ENCODE assay signal across 18 cellular contexts in the genomic region with DNA sequence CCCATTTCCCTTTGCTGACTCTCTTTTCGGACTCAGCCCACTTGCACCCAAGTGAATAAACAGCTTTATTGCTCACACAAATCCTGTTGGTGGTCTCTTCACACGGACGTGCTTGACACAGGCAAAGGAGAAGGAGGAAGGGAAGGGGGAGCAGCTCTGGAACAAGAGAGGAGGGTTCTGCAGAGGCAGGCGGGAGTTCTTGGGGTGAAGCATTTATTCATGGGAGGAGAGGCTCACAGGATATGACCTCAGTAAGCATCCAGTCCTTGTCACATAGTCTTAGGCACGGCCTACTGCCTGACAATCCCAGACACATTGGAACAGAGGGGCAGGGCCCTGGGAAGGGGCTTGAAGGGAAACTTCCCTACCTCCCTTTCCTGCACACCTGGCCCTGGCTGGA.
DNase-seq lines count a peak whose midpoint lies in the region; TF ChIP-seq lines count a peak whose summit lies in the region.
"Had no signal": no experiment of that assay in that cellular context is flagged by ENCODE, and none has a peak within 500 bp of the region (broad histone marks: within the 10 kb centered on the region; RNA-seq: fewer than 3 reads in every experiment).

No MANE protein-coding gene starts in this region.

- BruUV-seq in mammary epithelial cell (replicated peaks; lab: Mats Ljungman, UMichigan), result no TSS peak

- intact Hi-C loops in breast epithelium (cut with DNase I; ENCODE audit: low total_unique reads) (no loop called here), mammary epithelial cell (cut with micrococcal nuclease) (no loop called here)

- TF ChIP-seq POLR2A in breast epithelium (IDR thresholded peaks at IDR 0.05), result no peak

- H3K9me3 ChIP-seq in breast epithelium, result peaks cover 0 to 14% of the 10 kb centered on the region in 2 donors
- peaks cover 2% of the 10 kb centered on the region for H3K9me3 ChIP-seq in mammary epithelial cell (replicated peaks; ENCODE audit: insufficient read depth, low read length)
- no peaks in the 10 kb centered on the region for H3K9me3 ChIP-seq in neuronal stem cell (replicated peaks in 1 of 2; ENCODE audit: control insufficient read depth in 2 of 2, insufficient read depth in 1 of 2, low read depth in 1 of 2, low read length in 2 of 2)
- H3K9me3 ChIP-seq: HAP-1, Peyer's patch had no signal

- H4K91ac ChIP-seq in neuronal stem cell (ENCODE audit: low read depth, low read length, poor library complexity), result no peak overlapping the region

- no peak overlapping the region for H2BK15ac ChIP-seq in neuronal stem cell (ENCODE audit: low read length)

- H3K4me3 ChIP-seq in breast epithelium, result no peak overlapping the region
- H3K4me3 ChIP-seq in mammary epithelial cell (replicated peaks in 1 of 3; ENCODE audit: insufficient read depth in 1 of 3, low read depth in 2 of 3, low read length in 3 of 3), result no peak overlapping the region
- no peak overlapping the region for H3K4me3 ChIP-seq in neuronal stem cell (ENCODE audit: low read length in 2 of 2)
- H3K4me3 ChIP-seq: HAP-1, K562, Peyer's patch had no signal

- H3K27me3 ChIP-seq in breast epithelium (no peaks in the 10 kb centered on the region), mammary epithelial cell (ENCODE audit: insufficient read depth, low read length) (peaks cover 2% of the 10 kb centered on the region), neuronal stem cell (ENCODE audit: control insufficient read depth in 3 of 3, insufficient read depth in 3 of 3, low read depth in 1 of 3, low read length in 3 of 3) (no peaks in the 10 kb centered on the region)
- H3K27me3 ChIP-seq: Peyer's patch had no signal

- no peak overlapping the region for H3K4ac ChIP-seq in neuronal stem cell (ENCODE audit: low read length)

- peaks cover 0 to 4% of the 10 kb centered on the region in 2 donors for H3K4me1 ChIP-seq in breast epithelium
- no peaks in the 10 kb centered on the region for H3K4me1 ChIP-seq in mammary epithelial cell (ENCODE audit: insufficient read depth, low read length)
- H3K4me1 ChIP-seq in neuronal stem cell (ENCODE audit: control insufficient read depth in 2 of 2, insufficient read depth in 1 of 2, low read depth in 1 of 2, low read length in 2 of 2), result peaks cover 5 to 6% of the 10 kb centered on the region in 2 donors
- H3K4me1 ChIP-seq: HAP-1, Peyer's patch had no signal

- no peak overlapping the region for H2BK12ac ChIP-seq in neuronal stem cell (ENCODE audit: low read length)

- H3K4me2 ChIP-seq in mammary epithelial cell (ENCODE audit: insufficient read depth, low read depth, low read length) (no peak overlapping the region), neuronal stem cell (ENCODE audit: insufficient read depth, low read length, poor library complexity, severe bottlenecking) (no peak overlapping the region)

- H3K27me3 Mint-ChIP-seq in endothelial cell (ENCODE audit: unreplicated experiment) (peaks cover 6% of the 10 kb centered on the region), HFFc6 (ENCODE audit: insufficient read depth) (peaks cover 12% of the 10 kb centered on the region)

- no peaks in the 10 kb centered on the region for H3K36me3 Mint-ChIP-seq in endothelial cell (ENCODE audit: low read depth, unreplicated experiment)
- no peaks in the 10 kb centered on the region for H3K36me3 Mint-ChIP-seq in HFFc6 (ENCODE audit: low read depth)

- no peaks in the 10 kb centered on the region for H3K79me2 ChIP-seq in mammary epithelial cell (ENCODE audit: insufficient read depth, low read length)

- H3K18ac ChIP-seq in neuronal stem cell (ENCODE audit: low read length), result no peak overlapping the region

- no peak overlapping the region for H2BK120ac ChIP-seq in neuronal stem cell (ENCODE audit: low read depth, low read length)

- no peak overlapping the region for H4K8ac ChIP-seq in neuronal stem cell (ENCODE audit: low read depth, low read length)

- 67% methylated on average over 5 of the region's 5 CpGs for WGBS in mammary epithelial cell (ENCODE audit: low coverage, missing lambda C conversion rate)
- 80% methylated on average over 1 of the region's 5 CpGs; no CpG with 5 or more reads in 1 of the 2 donors for WGBS in neuronal stem cell (ENCODE audit: extremely low coverage in 2 of 2, insufficient read length in 2 of 2, insufficient replicate concordance in 1 of 2), 2 donors

- no peak overlapping the region for H2AFZ ChIP-seq in mammary epithelial cell (ENCODE audit: low read depth, low read length)
- peak overlapping the region; percentile 26 for H2AFZ ChIP-seq in neuronal stem cell (ENCODE audit: low read length)

- H3K4me3 Mint-ChIP-seq in endothelial cell (ENCODE audit: unreplicated experiment) (no peak overlapping the region), HFFc6 (no peak overlapping the region)

- peaks cover 2% of the 10 kb centered on the region for H3K79me1 ChIP-seq in neuronal stem cell (ENCODE audit: low read depth, low read length)

- H3K36me3 ChIP-seq in breast epithelium, result no peaks in the 10 kb centered on the region
- no peaks in the 10 kb centered on the region for H3K36me3 ChIP-seq in mammary epithelial cell (ENCODE audit: insufficient read depth, low read length)
- no peaks in the 10 kb centered on the region for H3K36me3 ChIP-seq in neuronal stem cell (replicated peaks in 1 of 2; ENCODE audit: control insufficient read depth in 2 of 2, insufficient read depth in 2 of 2, low read length in 2 of 2)
- H3K36me3 ChIP-seq: HAP-1, Peyer's patch had no signal

- H2BK5ac ChIP-seq in neuronal stem cell (ENCODE audit: low read length), result no peak overlapping the region

- H3K27ac Mint-ChIP-seq in endothelial cell (ENCODE audit: unreplicated experiment) (peak overlapping the region; percentile 11), HFFc6 (no peak overlapping the region)

- H3K14ac ChIP-seq in neuronal stem cell (ENCODE audit: low read length), result no peak overlapping the region

- H3K27ac ChIP-seq in breast epithelium (peak overlapping the region; percentile 43 to 55), mammary epithelial cell (ENCODE audit: insufficient read depth, low read depth, low read length) (no peak overlapping the region), neuronal stem cell (replicated peaks; ENCODE audit: low read length) (no peak overlapping the region)
- H3K27ac ChIP-seq: Peyer's patch had no signal

- H2AK5ac ChIP-seq in neuronal stem cell (ENCODE audit: low read depth, low read length), result no peak overlapping the region

- no peak for TF ChIP-seq CTCF in breast epithelium (IDR thresholded peaks at IDR 0.05)
- TF ChIP-seq CTCF in mammary epithelial cell (conservative IDR thresholded peaks at IDR 0.05 in 1 of 2, IDR thresholded peaks at IDR 0.05 in 1 of 2; ENCODE audit: extremely low read depth in 1 of 2, insufficient read depth in 1 of 2, low read depth in 1 of 2, low read length in 2 of 2), result no peak
- TF ChIP-seq CTCF in endothelial cell (IDR thresholded peaks at IDR 0.05; ENCODE audit: unreplicated experiment), result no peak
- TF ChIP-seq CTCF in HFFc6 (IDR thresholded peaks at IDR 0.05), result no peak

- CTCF ChIA-PET in mammary epithelial cell (lab: Charles Lee; ENCODE audit: low non-redundant PET), result no interaction called here

- H3K4me1 Mint-ChIP-seq in endothelial cell (ENCODE audit: unreplicated experiment) (peaks cover 7% of the 10 kb centered on the region), HFFc6 (ENCODE audit: low read depth) (no peaks in the 10 kb centered on the region)

- dilution Hi-C loops in mammary epithelial cell (cut with HindIII; ENCODE audit: low sequenced_read_pairs), result no loop called here

- no peaks in the 10 kb centered on the region for H4K20me1 ChIP-seq in mammary epithelial cell (ENCODE audit: insufficient read depth, low read length)

- H3K9me3 Mint-ChIP-seq in endothelial cell (ENCODE audit: unreplicated experiment), result no peaks in the 10 kb centered on the region
- H3K9me3 Mint-ChIP-seq in HFFc6, result peaks cover 9% of the 10 kb centered on the region; the same call in 1 of the 2 replicates

- in situ Hi-C loops in mammary epithelial cell (cut with MboI; ENCODE audit: low sequenced_read_pairs in 2 of 2), result no loop called here

- H3K9ac ChIP-seq in mammary epithelial cell (ENCODE audit: insufficient read depth, low read length) (no peak overlapping the region), neuronal stem cell (ENCODE audit: low read depth, low read length, poor library complexity) (no peak overlapping the region)

- no peak overlapping the region for H3K23ac ChIP-seq in neuronal stem cell (ENCODE audit: low read depth, low read length, poor library complexity)

- DNase-seq in breast epithelium (ENCODE audit: low spot score in 2 of 2) (peak in 1 of 2 donors; percentile 2), mammary epithelial cell (no peak), endothelial cell (ENCODE audit: low spot score) (no peak), neuronal stem cell (ENCODE audit: low spot score) (no peak), hippocampal formation (lab: John Stamatoyannopoulos, UW) (no peak), NCI-H1105 (lab: John Stamatoyannopoulos, UW) (no peak), DMS79 (lab: John Stamatoyannopoulos, UW) (no peak), HFFc6 (no peak)
- DNase-seq: 8988T, C1 segment of cervical spinal cord, NCI-H1105 treated with DMSO at 0.1 percent for 48 hours, NCI-H187, NCI-H446, NCI-H748 treated with DMSO at 0.1 percent for 48 hours, SHP77 treated with DMSO at 0.1 percent for 48 hours had no signal

Comparison
In these comparisons a context has a peak if more than half of its experiments do, and no peak if none do; other contexts are left out.
1. H3K27ac ChIP-seq: peak in breast epithelium (2 of 2); none in mammary epithelial cell (single experiment) and neuronal stem cell (single experiment).